In genomic region chr15:67838789-67839332, GRCh38 we compare ENCODE assay signal across 1 cellular context.
TF ChIP-seq lines count a peak whose summit lies in the region.

No MANE protein-coding gene starts in this region.

TF ChIP-seq in HepG2, 621 proteins besides CTCF, POLR2A, EP300 and RAD21 (continued from another document and continues in another):
- TF ChIP-seq, protein P1, sequence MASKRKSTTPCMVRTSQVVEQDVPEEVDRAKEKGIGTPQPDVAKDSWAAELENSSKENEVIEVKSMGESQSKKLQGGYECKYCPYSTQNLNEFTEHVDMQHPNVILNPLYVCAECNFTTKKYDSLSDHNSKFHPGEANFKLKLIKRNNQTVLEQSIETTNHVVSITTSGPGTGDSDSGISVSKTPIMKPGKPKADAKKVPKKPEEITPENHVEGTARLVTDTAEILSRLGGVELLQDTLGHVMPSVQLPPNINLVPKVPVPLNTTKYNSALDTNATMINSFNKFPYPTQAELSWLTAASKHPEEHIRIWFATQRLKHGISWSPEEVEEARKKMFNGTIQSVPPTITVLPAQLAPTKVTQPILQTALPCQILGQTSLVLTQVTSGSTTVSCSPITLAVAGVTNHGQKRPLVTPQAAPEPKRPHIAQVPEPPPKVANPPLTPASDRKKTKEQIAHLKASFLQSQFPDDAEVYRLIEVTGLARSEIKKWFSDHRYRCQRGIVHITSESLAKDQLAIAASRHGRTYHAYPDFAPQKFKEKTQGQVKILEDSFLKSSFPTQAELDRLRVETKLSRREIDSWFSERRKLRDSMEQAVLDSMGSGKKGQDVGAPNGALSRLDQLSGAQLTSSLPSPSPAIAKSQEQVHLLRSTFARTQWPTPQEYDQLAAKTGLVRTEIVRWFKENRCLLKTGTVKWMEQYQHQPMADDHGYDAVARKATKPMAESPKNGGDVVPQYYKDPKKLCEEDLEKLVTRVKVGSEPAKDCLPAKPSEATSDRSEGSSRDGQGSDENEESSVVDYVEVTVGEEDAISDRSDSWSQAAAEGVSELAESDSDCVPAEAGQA (IDR thresholded peaks at IDR 0.05; ENCODE audit: low read depth), result no peak
- TF ChIP-seq, protein P1 (CRISPR knock-in tag; IDR thresholded peaks at IDR 0.05; ENCODE audit: borderline replicate concordance), result no peak
- TF ChIP-seq MTF2 (CRISPR knock-in tag; IDR thresholded peaks at IDR 0.05; ENCODE audit: borderline replicate concordance) (no peak), GATAD1 (CRISPR knock-in tag; IDR thresholded peaks at IDR 0.05) (no peak), TARDBP (CRISPR knock-in tag; IDR thresholded peaks at IDR 0.05) (peak; percentile 24; the same call in 1 of the 2 replicates), ZNF432 (CRISPR knock-in tag; IDR thresholded peaks at IDR 0.05; ENCODE audit: borderline replicate concordance) (no peak), ZNF552 (CRISPR knock-in tag; IDR thresholded peaks at IDR 0.05; ENCODE audit: borderline replicate concordance) (no peak), ZNF776 (CRISPR knock-in tag; IDR thresholded peaks at IDR 0.05) (no peak), CBX1 (IDR thresholded peaks at IDR 0.05; ENCODE audit: low read depth) (no peak), ZNF121 (CRISPR knock-in tag; IDR thresholded peaks at IDR 0.05) (no peak), POLR2G (IDR thresholded peaks at IDR 0.05; ENCODE audit: low read depth, low read length) (0 out of 2 replicates have a peak, but pooled peaks have one; percentile 42), HNF4A (CRISPR knock-in tag; IDR thresholded peaks at IDR 0.05) (no peak), CAMTA2 (CRISPR knock-in tag; IDR thresholded peaks at IDR 0.05; ENCODE audit: borderline replicate concordance) (no peak), TAF15 (IDR thresholded peaks at IDR 0.05; ENCODE audit: low read depth, low read length, poor library complexity, severe bottlenecking) (no peak), REXO4 (CRISPR knock-in tag; IDR thresholded peaks at IDR 0.05; ENCODE audit: borderline replicate concordance) (0 out of 2 replicates have a peak, but pooled peaks have one; percentile 41), ZNF44 (CRISPR knock-in tag; IDR thresholded peaks at IDR 0.05) (no peak), THAP8 (CRISPR knock-in tag; IDR thresholded peaks at IDR 0.05; ENCODE audit: borderline replicate concordance) (no peak), U2AF2 (IDR thresholded peaks at IDR 0.05; ENCODE audit: low read depth, low read length) (no peak), MYPOP (CRISPR knock-in tag; IDR thresholded peaks at IDR 0.05) (no peak), RFXANK (CRISPR knock-in tag; IDR thresholded peaks at IDR 0.05) (no peak), ZNF441 (CRISPR knock-in tag; IDR thresholded peaks at IDR 0.05; ENCODE audit: borderline replicate concordance) (no peak), ZNF678 (CRISPR knock-in tag; IDR thresholded peaks at IDR 0.05) (no peak), ATF2 (CRISPR knock-in tag; IDR thresholded peaks at IDR 0.05) (no peak), GLI4 (CRISPR knock-in tag; IDR thresholded peaks at IDR 0.05; ENCODE audit: borderline replicate concordance) (no peak), SCMH1 (CRISPR knock-in tag; IDR thresholded peaks at IDR 0.05; ENCODE audit: borderline replicate concordance) (no peak), PPARG (CRISPR knock-in tag; conservative IDR thresholded peaks at IDR 0.05) (peak; percentile 29; the same call in 1 of the 2 replicates), ZNF326 (CRISPR knock-in tag; IDR thresholded peaks at IDR 0.05; ENCODE audit: borderline replicate concordance) (no peak), ZBTB26 (CRISPR knock-in tag; IDR thresholded peaks at IDR 0.05; ENCODE audit: borderline replicate concordance) (no peak), ZNF20 (CRISPR knock-in tag; IDR thresholded peaks at IDR 0.05) (no peak), PHB2 (IDR thresholded peaks at IDR 0.05; ENCODE audit: partially characterized antibody) (no peak), MAF1 (CRISPR knock-in tag; IDR thresholded peaks at IDR 0.05; ENCODE audit: borderline replicate concordance) (no peak), POLR2AphosphoS2 (IDR thresholded peaks at IDR 0.05; ENCODE audit: low read depth, low read length) (no peak), ATRX (CRISPR knock-in tag; IDR thresholded peaks at IDR 0.05; ENCODE audit: borderline replicate concordance) (no peak), ARID3A (IDR thresholded peaks at IDR 0.05; ENCODE audit: low read depth, low read length) (no peak), GATAD2A (CRISPR knock-in tag; IDR thresholded peaks at IDR 0.05) (peak; percentile 40), NFKB2 (CRISPR knock-in tag; IDR thresholded peaks at IDR 0.05; ENCODE audit: borderline replicate concordance) (peak; percentile 61; the same call in 1 of the 2 replicates), ZNF460 (CRISPR knock-in tag; IDR thresholded peaks at IDR 0.05; ENCODE audit: borderline replicate concordance) (no peak), ZNF703 (CRISPR knock-in tag; IDR thresholded peaks at IDR 0.05; ENCODE audit: borderline replicate concordance) (no peak), NFYB (CRISPR knock-in tag; IDR thresholded peaks at IDR 0.05) (no peak)
- TF ChIP-seq, protein P2, sequence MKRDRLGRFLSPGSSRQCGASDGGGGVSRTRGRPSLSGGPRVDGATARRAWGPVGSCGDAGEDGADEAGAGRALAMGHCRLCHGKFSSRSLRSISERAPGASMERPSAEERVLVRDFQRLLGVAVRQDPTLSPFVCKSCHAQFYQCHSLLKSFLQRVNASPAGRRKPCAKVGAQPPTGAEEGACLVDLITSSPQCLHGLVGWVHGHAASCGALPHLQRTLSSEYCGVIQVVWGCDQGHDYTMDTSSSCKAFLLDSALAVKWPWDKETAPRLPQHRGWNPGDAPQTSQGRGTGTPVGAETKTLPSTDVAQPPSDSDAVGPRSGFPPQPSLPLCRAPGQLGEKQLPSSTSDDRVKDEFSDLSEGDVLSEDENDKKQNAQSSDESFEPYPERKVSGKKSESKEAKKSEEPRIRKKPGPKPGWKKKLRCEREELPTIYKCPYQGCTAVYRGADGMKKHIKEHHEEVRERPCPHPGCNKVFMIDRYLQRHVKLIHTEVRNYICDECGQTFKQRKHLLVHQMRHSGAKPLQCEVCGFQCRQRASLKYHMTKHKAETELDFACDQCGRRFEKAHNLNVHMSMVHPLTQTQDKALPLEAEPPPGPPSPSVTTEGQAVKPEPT (CRISPR knock-in tag; IDR thresholded peaks at IDR 0.05; ENCODE audit: low read depth), result no peak
- TF ChIP-seq, protein P3, sequence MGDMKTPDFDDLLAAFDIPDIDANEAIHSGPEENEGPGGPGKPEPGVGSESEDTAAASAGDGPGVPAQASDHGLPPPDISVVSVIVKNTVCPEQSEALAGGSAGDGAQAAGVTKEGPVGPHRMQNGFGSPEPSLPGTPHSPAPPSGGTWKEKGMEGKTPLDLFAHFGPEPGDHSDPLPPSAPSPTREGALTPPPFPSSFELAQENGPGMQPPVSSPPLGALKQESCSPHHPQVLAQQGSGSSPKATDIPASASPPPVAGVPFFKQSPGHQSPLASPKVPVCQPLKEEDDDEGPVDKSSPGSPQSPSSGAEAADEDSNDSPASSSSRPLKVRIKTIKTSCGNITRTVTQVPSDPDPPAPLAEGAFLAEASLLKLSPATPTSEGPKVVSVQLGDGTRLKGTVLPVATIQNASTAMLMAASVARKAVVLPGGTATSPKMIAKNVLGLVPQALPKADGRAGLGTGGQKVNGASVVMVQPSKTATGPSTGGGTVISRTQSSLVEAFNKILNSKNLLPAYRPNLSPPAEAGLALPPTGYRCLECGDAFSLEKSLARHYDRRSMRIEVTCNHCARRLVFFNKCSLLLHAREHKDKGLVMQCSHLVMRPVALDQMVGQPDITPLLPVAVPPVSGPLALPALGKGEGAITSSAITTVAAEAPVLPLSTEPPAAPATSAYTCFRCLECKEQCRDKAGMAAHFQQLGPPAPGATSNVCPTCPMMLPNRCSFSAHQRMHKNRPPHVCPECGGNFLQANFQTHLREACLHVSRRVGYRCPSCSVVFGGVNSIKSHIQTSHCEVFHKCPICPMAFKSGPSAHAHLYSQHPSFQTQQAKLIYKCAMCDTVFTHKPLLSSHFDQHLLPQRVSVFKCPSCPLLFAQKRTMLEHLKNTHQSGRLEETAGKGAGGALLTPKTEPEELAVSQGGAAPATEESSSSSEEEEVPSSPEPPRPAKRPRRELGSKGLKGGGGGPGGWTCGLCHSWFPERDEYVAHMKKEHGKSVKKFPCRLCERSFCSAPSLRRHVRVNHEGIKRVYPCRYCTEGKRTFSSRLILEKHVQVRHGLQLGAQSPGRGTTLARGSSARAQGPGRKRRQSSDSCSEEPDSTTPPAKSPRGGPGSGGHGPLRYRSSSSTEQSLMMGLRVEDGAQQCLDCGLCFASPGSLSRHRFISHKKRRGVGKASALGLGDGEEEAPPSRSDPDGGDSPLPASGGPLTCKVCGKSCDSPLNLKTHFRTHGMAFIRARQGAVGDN (CRISPR knock-in tag; IDR thresholded peaks at IDR 0.05), result peak; percentile 96
- TF ChIP-seq, protein P4, sequence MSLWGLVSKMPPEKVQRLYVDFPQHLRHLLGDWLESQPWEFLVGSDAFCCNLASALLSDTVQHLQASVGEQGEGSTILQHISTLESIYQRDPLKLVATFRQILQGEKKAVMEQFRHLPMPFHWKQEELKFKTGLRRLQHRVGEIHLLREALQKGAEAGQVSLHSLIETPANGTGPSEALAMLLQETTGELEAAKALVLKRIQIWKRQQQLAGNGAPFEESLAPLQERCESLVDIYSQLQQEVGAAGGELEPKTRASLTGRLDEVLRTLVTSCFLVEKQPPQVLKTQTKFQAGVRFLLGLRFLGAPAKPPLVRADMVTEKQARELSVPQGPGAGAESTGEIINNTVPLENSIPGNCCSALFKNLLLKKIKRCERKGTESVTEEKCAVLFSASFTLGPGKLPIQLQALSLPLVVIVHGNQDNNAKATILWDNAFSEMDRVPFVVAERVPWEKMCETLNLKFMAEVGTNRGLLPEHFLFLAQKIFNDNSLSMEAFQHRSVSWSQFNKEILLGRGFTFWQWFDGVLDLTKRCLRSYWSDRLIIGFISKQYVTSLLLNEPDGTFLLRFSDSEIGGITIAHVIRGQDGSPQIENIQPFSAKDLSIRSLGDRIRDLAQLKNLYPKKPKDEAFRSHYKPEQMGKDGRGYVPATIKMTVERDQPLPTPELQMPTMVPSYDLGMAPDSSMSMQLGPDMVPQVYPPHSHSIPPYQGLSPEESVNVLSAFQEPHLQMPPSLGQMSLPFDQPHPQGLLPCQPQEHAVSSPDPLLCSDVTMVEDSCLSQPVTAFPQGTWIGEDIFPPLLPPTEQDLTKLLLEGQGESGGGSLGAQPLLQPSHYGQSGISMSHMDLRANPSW (CRISPR knock-in tag; IDR thresholded peaks at IDR 0.05; ENCODE audit: borderline replicate concordance), result no peak
